Comparison of ENCODE assay signal across 15 cellular contexts in genomic region chr2:176099737-176100546, GRCh38. TPM values are rescaled to one million over a fixed set of nuclear protein-coding genes. Genes with fewer than 3 reads are reported as not detected.
DNase-seq lines count a peak whose midpoint lies in the region; ATAC-seq, FAIRE-seq and TF ChIP-seq lines count a peak whose summit lies in the region.
"Had no signal": no experiment of that assay in that cellular context is flagged by ENCODE, and none has a peak within 500 bp of the region (broad histone marks: within the 10 kb centered on the region; RNA-seq: fewer than 3 reads in every experiment).

TSS of gene HOXD12 (plus strand) at chr2:176099795. CDS start at chr2:176099802, 7 bp downstream.

- peaks cover 100% of the 10 kb centered on the region for H3K27me3 ChIP-seq in suprapubic skin
- peaks cover 100% of the 10 kb centered on the region for H3K27me3 ChIP-seq in lower lobe of right lung (ENCODE audit: low read depth)

- ATAC-seq in WTC11 (no peak), GM18907 (IDR thresholded peaks at IDR 0.05; ENCODE audit: unreplicated experiment) (no peak), lower lobe of right lung (no peak)
- ATAC-seq: esophagus mucosa had no signal

- no peak within 1 kb of the TSS for H3K4me3 Mint-ChIP-seq in activated T-cell treated with anti-CD3 and anti-CD28 coated beads, Interleukin-2, amount 50 U/mL, for 24 hours
- H3K4me3 Mint-ChIP-seq in WTC11 = peak within 1 kb of the TSS; percentile 65

- 11% methylated on average over 8 of the region's 69 CpGs for WGBS in suprapubic skin

- H3K4me1 ChIP-seq in kidney (ENCODE audit: control insufficient read depth in 1 of 2, insufficient read depth in 1 of 2, low read depth in 1 of 2, low read length in 2 of 2) = peaks cover 5 to 10% of the 10 kb centered on the region in 2 donors
- peaks cover 52% of the 10 kb centered on the region for H3K4me1 ChIP-seq in suprapubic skin
- peaks cover 29% of the 10 kb centered on the region for H3K4me1 ChIP-seq in lower lobe of right lung

- FAIRE-seq in kidney (lab: Jason Lieb, UNC) = no peak
- FAIRE-seq: colon had no signal

- H3K27ac ChIP-seq in kidney (ENCODE audit: low read depth in 2 of 2, low read length in 2 of 2) (no peak within 1 kb of the TSS), suprapubic skin (no peak within 1 kb of the TSS), lower lobe of right lung (no peak within 1 kb of the TSS)
- H3K27ac ChIP-seq: thyroid gland had no signal

- H3K27ac Mint-ChIP-seq in activated T-cell treated with anti-CD3 and anti-CD28 coated beads, Interleukin-2, amount 50 U/mL, for 24 hours = no peak within 1 kb of the TSS
- H3K27ac Mint-ChIP-seq in WTC11 = no peak within 1 kb of the TSS

- H3K36me3 ChIP-seq in kidney (ENCODE audit: control insufficient read depth in 1 of 2, insufficient read depth in 2 of 2, low read length in 2 of 2) (no peaks in the 10 kb centered on the region), suprapubic skin (no peaks in the 10 kb centered on the region), lower lobe of right lung (no peaks in the 10 kb centered on the region)
- H3K36me3 ChIP-seq: MG63, thyroid gland had no signal

- no peaks in the 10 kb centered on the region for H3K36me3 Mint-ChIP-seq in activated T-cell treated with anti-CD3 and anti-CD28 coated beads, Interleukin-2, amount 50 U/mL, for 24 hours (ENCODE audit: low read depth)
- H3K36me3 Mint-ChIP-seq in WTC11 = no peaks in the 10 kb centered on the region

- CTCF ChIA-PET in WTC11 (lab: Charles Lee) = no interaction called here

- no peak within 1 kb of the TSS for H3K9ac ChIP-seq in kidney (ENCODE audit: low read length in 2 of 2)

- H3K27me3 Mint-ChIP-seq in activated T-cell treated with anti-CD3 and anti-CD28 coated beads, Interleukin-2, amount 50 U/mL, for 24 hours = peaks cover 98% of the 10 kb centered on the region
- H3K27me3 Mint-ChIP-seq in WTC11 (ENCODE audit: low read depth) = peaks cover 99% of the 10 kb centered on the region

- POLR2A ChIA-PET in WTC11 (lab: Charles Lee) = interaction anchor here (0.6 kb wide), 1 partner anchor 36 kb away, joined by 7 read pairs; no protein-coding TSS in a partner anchor

- H3K9me3 Mint-ChIP-seq in activated T-cell treated with anti-CD3 and anti-CD28 coated beads, Interleukin-2, amount 50 U/mL, for 24 hours = no peaks in the 10 kb centered on the region
- H3K9me3 Mint-ChIP-seq in WTC11 = no peaks in the 10 kb centered on the region

- peak; percentile 29 for DNase-seq in activated T-cell treated with anti-CD3 and anti-CD28 coated beads, Interleukin-2, amount 50 U/mL, for 24 hours
- DNase-seq in activated T-cell treated with anti-CD3 and anti-CD28 coated beads for 4 hours = no peak
- no peak for DNase-seq in WTC11 (ENCODE audit: low spot score)
- DNase-seq in kidney = peak; percentile 68
- DNase-seq in suprapubic skin (ENCODE audit: low spot score in 2 of 2) = peak; percentile 39 to 70
- DNase-seq in dermis blood vessel endothelial cell = no peak
- DNase-seq in lower lobe of right lung = no peak
- DNase-seq: amniotic stem cell, MG63, NCI-H2081 treated with DMSO at 0.1 percent for 48 hours, thyroid gland had no signal

- peaks cover 25% of the 10 kb centered on the region for H3K4me1 Mint-ChIP-seq in activated T-cell treated with anti-CD3 and anti-CD28 coated beads, Interleukin-2, amount 50 U/mL, for 24 hours (ENCODE audit: low read depth)
- H3K4me1 Mint-ChIP-seq in WTC11 = peaks cover 61% of the 10 kb centered on the region

- no peak for TF ChIP-seq EP300 in suprapubic skin (IDR thresholded peaks at IDR 0.05)

- H3K4me3 ChIP-seq in kidney (ENCODE audit: low read length in 2 of 2) (no peak within 1 kb of the TSS), suprapubic skin (no peak within 1 kb of the TSS), lower lobe of right lung (no peak within 1 kb of the TSS)
- H3K4me3 ChIP-seq: MG63, thyroid gland had no signal

- intact Hi-C loops in kidney (cut with DNase I) = loop anchor here (10.0 kb wide), 1 partner anchor 415 kb away; no protein-coding TSS in a partner anchor
- intact Hi-C loops in lower lobe of right lung (cut with DNase I) = loop anchor here (10.0 kb wide), 1 partner anchor 405 kb away; no protein-coding TSS in a partner anchor

- TF ChIP-seq CTCF in WTC11 (IDR thresholded peaks at IDR 0.05) = no peak
- no peak for TF ChIP-seq CTCF in kidney (IDR thresholded peaks at IDR 0.05; ENCODE audit: borderline replicate concordance, extremely low read depth, insufficient read depth)
- no peak for TF ChIP-seq CTCF in suprapubic skin (IDR thresholded peaks at IDR 0.05)
- TF ChIP-seq CTCF in lower lobe of right lung (IDR thresholded peaks at IDR 0.05) = no peak

- no peaks in the 10 kb centered on the region for H3K9me3 ChIP-seq in kidney (ENCODE audit: control insufficient read depth in 1 of 2, low read length in 2 of 2)
- H3K9me3 ChIP-seq in suprapubic skin = no peaks in the 10 kb centered on the region
- no peaks in the 10 kb centered on the region for H3K9me3 ChIP-seq in lower lobe of right lung
- H3K9me3 ChIP-seq: MG63, thyroid gland had no signal

- TF ChIP-seq POLR2A in suprapubic skin (IDR thresholded peaks at IDR 0.05) = no peak

TF ChIP-seq in WTC11, 78 proteins besides CTCF, POLR2A, EP300 and RAD21:
- TF ChIP-seq MAX (CRISPR knock-in tag; IDR thresholded peaks at IDR 0.05) (no peak), ERG (CRISPR knock-in tag; IDR thresholded peaks at IDR 0.05) (no peak), HMGXB4 (CRISPR knock-in tag; IDR thresholded peaks at IDR 0.05) (no peak), ZNF532 (CRISPR knock-in tag; IDR thresholded peaks at IDR 0.05; ENCODE audit: borderline replicate concordance) (no peak), TEAD1 (CRISPR knock-in tag; IDR thresholded peaks at IDR 0.05) (no peak), NFYB (CRISPR knock-in tag; conservative IDR thresholded peaks at IDR 0.05; ENCODE audit: low read depth) (no peak), FOXK1 (CRISPR knock-in tag; IDR thresholded peaks at IDR 0.05) (no peak), MXD4 (CRISPR knock-in tag; IDR thresholded peaks at IDR 0.05; ENCODE audit: borderline replicate concordance) (no peak)

RNA-seq across cellular contexts. Expression of gene HOXD12, which starts in this region (rescaled TPM):
- total RNA-seq in WTC11 (2021) (0.17 TPM in 1 of 3 replicates, not detected in the others), kidney (not detected), suprapubic skin (not detected), dermis blood vessel endothelial cell (not detected in 2 replicates), lower lobe of right lung (not detected)
- not detected for polyA plus RNA-seq in kidney (ENCODE audit: insufficient read depth, low read depth, low replicate concordance)
- total RNA-seq: esophagus mucosa; T-helper 1 cell treated with Interleukin-12 subunit alpha and Interleukin-12 subunit beta and Interleukin-4 antibody, amounts not matched to agents 30 ng/mL and 1 ng/mL, for 36 hours; thyroid gland had no signal

Comparison
In these comparisons a context has a peak if more than half of its experiments do, and no peak if none do; other contexts are left out.
1. Peak in DNase-seq in kidney; RNA of the gene not detected or under 1 TPM.
2. Peak in DNase-seq in suprapubic skin; RNA of the gene not detected or under 1 TPM.